ENCODE assay signal across 1 cellular context in genomic region chr1:107964397-107965111, GRCh38.
TF ChIP-seq lines count a peak whose summit lies in the region.

No MANE protein-coding gene starts in this region.

TF ChIP-seq in SK-N-SH treated with all-trans-retinoic acid at 6 μM for 48 hours, 23 proteins besides CTCF, POLR2A, EP300 and RAD21 (continued from another document):
- TF ChIP-seq TSHZ2 (CRISPR knock-in tag; IDR thresholded peaks at IDR 0.05): no peak
